ENCODE assay signal across 17 cellular contexts in the genomic region with DNA sequence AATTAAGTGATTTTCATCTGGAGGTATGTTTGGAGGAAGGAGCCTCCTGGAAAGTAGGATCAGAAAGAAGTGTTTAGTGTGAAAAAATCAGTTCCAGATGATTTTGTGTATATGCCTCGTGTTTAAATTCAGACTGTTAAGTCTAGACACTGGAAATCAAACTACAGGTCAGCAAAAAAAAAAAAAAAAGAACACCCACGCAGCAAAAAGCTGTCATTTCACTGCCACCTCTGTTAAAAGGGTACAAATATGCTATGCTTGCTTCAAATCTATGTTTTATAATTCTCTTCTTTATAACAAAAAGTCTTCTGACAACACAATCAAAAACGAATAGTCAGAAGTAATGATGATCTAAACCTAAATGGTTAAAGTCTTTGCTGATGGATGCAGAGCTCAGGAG.
"Had no signal": no experiment of that assay in that cellular context is flagged by ENCODE, and none has a peak within 500 bp of the region (broad histone marks: within the 10 kb centered on the region; RNA-seq: fewer than 3 reads in every experiment).

No MANE protein-coding gene starts in this region.

- H3K9me3 Mint-ChIP-seq: activated CD4-positive, alpha-beta memory T cell treated with anti-CD3 and anti-CD28 coated beads, Interleukin-2, amount 10 ng/mL, durations not matched to agents 7 days and 5 days; activated naive CD4-positive, alpha-beta T cell treated with anti-CD3 and anti-CD28 coated beads, Interleukin-2, amount 50 U/mL, for 24 hours; activated T-cell treated with anti-CD3 and anti-CD28 coated beads, Interleukin-2, amount 50 U/mL, for 24 hours had no signal

- H3K27me3 Mint-ChIP-seq: activated CD4-positive, alpha-beta memory T cell treated with anti-CD3 and anti-CD28 coated beads, Interleukin-2, amount 10 ng/mL, durations not matched to agents 7 days and 5 days; activated naive CD4-positive, alpha-beta T cell treated with anti-CD3 and anti-CD28 coated beads, Interleukin-2, amount 50 U/mL, for 24 hours; activated T-cell treated with anti-CD3 and anti-CD28 coated beads, Interleukin-2, amount 50 U/mL, for 24 hours had no signal

- H3K9me3 ChIP-seq: adrenal gland, esophagus muscularis mucosa, neutrophil, suprapubic skin had no signal

- ATAC-seq: left colon had no signal

- H3K4me1 ChIP-seq: esophagus muscularis mucosa, foreskin keratinocyte had no signal

- H3K27me3 ChIP-seq: adrenal gland, esophagus muscularis mucosa, foreskin keratinocyte, suprapubic skin had no signal

- DNase-seq: activated CD4-positive, alpha-beta memory T cell treated with anti-CD3 and anti-CD28 coated beads, Interleukin-2, amount 10 ng/mL, durations not matched to agents 7 days and 5 days; activated CD4-positive, alpha-beta T cell treated with anti-CD3 and anti-CD28 coated beads for 4 hours; activated T-cell treated with anti-CD3 and anti-CD28 coated beads, Interleukin-2, amount 50 U/mL, for 24 hours; adrenal gland; glutamatergic neuron; left colon; stimulated activated CD4-positive, alpha-beta T cell treated with anti-CD3 and anti-CD28 coated beads, Interleukin-15, amount 100 ng/mL, for 24 hours; stimulated activated CD4-positive, alpha-beta T cell treated with anti-CD3 and anti-CD28 coated beads, Interleukin-4, amount 100 ng/mL, for 1 hour; stimulated activated naive CD4-positive, alpha-beta T cell treated with Interleukin-2 at 50 U/mL for 16 hours; T-helper 1 cell; trophoblast cell had no signal

- H3K4me3 ChIP-seq: adrenal gland, esophagus muscularis mucosa, lung, suprapubic skin had no signal

- H3K4me3 Mint-ChIP-seq: activated CD4-positive, alpha-beta memory T cell treated with anti-CD3 and anti-CD28 coated beads, Interleukin-2, amount 10 ng/mL, durations not matched to agents 7 days and 5 days; activated naive CD4-positive, alpha-beta T cell treated with anti-CD3 and anti-CD28 coated beads, Interleukin-2, amount 50 U/mL, for 24 hours; activated T-cell treated with anti-CD3 and anti-CD28 coated beads, Interleukin-2, amount 50 U/mL, for 24 hours had no signal

- H3K36me3 ChIP-seq: adrenal gland, esophagus muscularis mucosa, neutrophil, suprapubic skin had no signal

- H3K27ac Mint-ChIP-seq: activated CD4-positive, alpha-beta memory T cell treated with anti-CD3 and anti-CD28 coated beads, Interleukin-2, amount 10 ng/mL, durations not matched to agents 7 days and 5 days; activated naive CD4-positive, alpha-beta T cell treated with anti-CD3 and anti-CD28 coated beads, Interleukin-2, amount 50 U/mL, for 24 hours; activated T-cell treated with anti-CD3 and anti-CD28 coated beads, Interleukin-2, amount 50 U/mL, for 24 hours had no signal

- H3K27ac ChIP-seq: adrenal gland, esophagus muscularis mucosa, foreskin keratinocyte, neutrophil, suprapubic skin had no signal
